Comparison of ENCODE assay signal across 1 cellular context in the genomic region with DNA sequence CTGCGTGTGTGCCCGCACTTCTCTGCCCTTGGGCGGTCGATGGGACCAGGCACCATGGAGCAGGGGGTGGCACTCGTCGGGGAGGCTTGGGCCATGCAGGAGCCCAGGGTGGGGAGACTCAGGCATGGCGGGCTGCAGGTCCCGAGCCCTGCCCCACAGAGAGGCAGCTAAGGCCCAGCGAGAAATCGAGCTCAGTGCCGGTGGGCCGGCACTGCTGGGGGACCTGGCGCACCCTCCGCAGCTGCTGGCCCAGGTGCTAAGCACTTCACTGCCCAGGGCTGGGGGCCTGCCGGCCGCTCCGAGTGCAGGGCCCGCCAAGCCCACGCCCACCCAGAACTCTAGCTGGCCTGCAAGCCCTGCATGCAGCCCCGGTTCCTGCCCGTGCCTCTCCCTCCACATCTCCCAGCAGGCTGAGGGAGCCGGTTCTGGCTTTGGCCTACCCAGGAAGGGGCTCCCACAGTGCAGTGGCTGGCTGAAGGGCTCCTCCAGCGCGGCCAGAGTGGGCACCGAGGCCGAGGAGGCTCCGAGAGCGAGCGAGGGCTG.
TF ChIP-seq lines count a peak whose summit lies in the region.

No MANE protein-coding gene starts in this region.

TF ChIP-seq in GM12878, 131 proteins besides CTCF, POLR2A, EP300 and RAD21 (continued from another document):
- no peak for TF ChIP-seq CUX1 (IDR thresholded peaks at IDR 0.05; ENCODE audit: insufficient replicate concordance, low read depth, low read length)
- TF ChIP-seq BMI1 (IDR thresholded peaks at IDR 0.05; ENCODE audit: borderline replicate concordance): no peak
- no peak for TF ChIP-seq EZH2 (IDR thresholded peaks at IDR 0.05; ENCODE audit: borderline replicate concordance, control insufficient read depth, low read depth, low read length)
- TF ChIP-seq ASH2L (IDR thresholded peaks at IDR 0.05; ENCODE audit: borderline replicate concordance, low read depth): no peak
- no peak for TF ChIP-seq JUND (IDR thresholded peaks at IDR 0.05; ENCODE audit: low read depth, low read length)
- no peak for TF ChIP-seq NFIC (IDR thresholded peaks at IDR 0.05; ENCODE audit: low read depth, low read length)
- TF ChIP-seq, protein P1, sequence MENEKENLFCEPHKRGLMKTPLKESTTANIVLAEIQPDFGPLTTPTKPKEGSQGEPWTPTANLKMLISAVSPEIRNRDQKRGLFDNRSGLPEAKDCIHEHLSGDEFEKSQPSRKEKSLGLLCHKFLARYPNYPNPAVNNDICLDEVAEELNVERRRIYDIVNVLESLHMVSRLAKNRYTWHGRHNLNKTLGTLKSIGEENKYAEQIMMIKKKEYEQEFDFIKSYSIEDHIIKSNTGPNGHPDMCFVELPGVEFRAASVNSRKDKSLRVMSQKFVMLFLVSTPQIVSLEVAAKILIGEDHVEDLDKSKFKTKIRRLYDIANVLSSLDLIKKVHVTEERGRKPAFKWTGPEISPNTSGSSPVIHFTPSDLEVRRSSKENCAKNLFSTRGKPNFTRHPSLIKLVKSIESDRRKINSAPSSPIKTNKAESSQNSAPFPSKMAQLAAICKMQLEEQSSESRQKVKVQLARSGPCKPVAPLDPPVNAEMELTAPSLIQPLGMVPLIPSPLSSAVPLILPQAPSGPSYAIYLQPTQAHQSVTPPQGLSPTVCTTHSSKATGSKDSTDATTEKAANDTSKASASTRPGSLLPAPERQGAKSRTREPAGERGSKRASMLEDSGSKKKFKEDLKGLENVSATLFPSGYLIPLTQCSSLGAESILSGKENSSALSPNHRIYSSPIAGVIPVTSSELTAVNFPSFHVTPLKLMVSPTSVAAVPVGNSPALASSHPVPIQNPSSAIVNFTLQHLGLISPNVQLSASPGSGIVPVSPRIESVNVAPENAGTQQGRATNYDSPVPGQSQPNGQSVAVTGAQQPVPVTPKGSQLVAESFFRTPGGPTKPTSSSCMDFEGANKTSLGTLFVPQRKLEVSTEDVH (IDR thresholded peaks at IDR 0.05; ENCODE audit: low read depth, partially characterized antibody): no peak
- TF ChIP-seq, protein P2, sequence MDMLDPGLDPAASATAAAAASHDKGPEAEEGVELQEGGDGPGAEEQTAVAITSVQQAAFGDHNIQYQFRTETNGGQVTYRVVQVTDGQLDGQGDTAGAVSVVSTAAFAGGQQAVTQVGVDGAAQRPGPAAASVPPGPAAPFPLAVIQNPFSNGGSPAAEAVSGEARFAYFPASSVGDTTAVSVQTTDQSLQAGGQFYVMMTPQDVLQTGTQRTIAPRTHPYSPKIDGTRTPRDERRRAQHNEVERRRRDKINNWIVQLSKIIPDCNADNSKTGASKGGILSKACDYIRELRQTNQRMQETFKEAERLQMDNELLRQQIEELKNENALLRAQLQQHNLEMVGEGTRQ (IDR thresholded peaks at IDR 0.05; ENCODE audit: borderline replicate concordance, low read depth, low read length): no peak
- no peak for TF ChIP-seq KLF5 (IDR thresholded peaks at IDR 0.05; ENCODE audit: partially characterized antibody)
- TF ChIP-seq ZSCAN29 (IDR thresholded peaks at IDR 0.05): no peak
- TF ChIP-seq TCF7 (IDR thresholded peaks at IDR 0.05; ENCODE audit: borderline replicate concordance): no peak
- no peak for TF ChIP-seq WRNIP1 (IDR thresholded peaks at IDR 0.05; ENCODE audit: borderline replicate concordance, low read depth, low read length)
